In the genomic region with DNA sequence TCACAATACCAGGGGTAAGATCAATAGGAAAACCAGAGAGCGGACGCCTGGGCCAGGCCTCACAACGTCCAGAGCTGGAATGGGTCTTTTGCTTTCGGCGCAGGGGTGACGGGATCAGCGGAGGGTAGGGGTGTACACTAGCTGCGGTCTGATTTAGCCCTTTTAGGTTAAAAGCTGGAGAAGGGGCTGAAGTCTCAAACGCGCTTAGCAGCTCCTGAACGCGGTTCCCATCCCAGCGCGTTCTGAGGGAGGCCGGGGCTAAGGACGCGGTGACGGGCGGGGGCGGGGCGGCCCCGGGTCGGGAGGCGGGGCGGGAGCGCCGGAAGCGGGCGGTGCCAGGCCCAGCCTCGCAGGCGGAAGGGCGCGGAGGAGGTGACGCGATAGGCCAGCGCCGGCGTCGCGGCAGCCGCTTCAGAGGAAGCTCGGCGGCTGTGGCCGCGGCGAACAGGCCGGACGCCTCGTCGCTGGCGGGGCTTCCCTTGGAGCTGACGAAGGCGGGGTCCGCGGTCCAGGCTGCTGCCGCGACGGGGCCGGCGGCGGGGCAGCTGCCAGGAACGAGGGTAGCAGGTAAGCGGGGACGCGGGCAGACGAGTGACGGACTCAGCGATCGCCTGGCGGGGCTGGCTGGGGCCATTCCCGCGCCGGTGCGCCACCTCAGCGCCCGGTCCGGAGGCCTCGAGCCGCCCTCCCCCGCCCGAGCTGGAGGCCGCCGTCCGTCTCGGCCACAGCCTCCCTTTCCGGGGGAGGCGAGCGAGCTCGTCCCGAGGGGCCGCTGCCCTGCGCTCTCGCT, we compare ENCODE assay signal across 1 cellular context.
TF ChIP-seq lines count a peak whose summit lies in the region.

A gene with protein sequence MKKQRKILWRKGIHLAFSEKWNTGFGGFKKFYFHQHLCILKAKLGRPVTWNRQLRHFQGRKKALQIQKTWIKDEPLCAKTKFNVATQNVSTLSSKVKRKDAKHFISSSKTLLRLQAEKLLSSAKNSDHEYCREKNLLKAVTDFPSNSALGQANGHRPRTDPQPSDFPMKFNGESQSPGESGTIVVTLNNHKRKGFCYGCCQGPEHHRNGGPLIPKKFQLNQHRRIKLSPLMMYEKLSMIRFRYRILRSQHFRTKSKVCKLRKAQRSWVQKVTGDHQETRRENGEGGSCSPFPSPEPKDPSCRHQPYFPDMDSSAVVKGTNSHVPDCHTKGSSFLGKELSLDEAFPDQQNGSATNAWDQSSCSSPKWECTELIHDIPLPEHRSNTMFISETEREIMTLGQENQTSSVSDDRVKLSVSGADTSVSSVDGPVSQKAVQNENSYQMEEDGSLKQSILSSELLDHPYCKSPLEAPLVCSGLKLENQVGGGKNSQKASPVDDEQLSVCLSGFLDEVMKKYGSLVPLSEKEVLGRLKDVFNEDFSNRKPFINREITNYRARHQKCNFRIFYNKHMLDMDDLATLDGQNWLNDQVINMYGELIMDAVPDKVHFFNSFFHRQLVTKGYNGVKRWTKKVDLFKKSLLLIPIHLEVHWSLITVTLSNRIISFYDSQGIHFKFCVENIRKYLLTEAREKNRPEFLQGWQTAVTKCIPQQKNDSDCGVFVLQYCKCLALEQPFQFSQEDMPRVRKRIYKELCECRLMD (plus strand): TSS at position 414 of the 790 bp plus-strand sequence. CDS start 17,262 bp downstream, outside the sequence.

TF ChIP-seq in GM23338, 12 proteins besides CTCF, POLR2A, EP300 and RAD21:
- TF ChIP-seq, protein P1, sequence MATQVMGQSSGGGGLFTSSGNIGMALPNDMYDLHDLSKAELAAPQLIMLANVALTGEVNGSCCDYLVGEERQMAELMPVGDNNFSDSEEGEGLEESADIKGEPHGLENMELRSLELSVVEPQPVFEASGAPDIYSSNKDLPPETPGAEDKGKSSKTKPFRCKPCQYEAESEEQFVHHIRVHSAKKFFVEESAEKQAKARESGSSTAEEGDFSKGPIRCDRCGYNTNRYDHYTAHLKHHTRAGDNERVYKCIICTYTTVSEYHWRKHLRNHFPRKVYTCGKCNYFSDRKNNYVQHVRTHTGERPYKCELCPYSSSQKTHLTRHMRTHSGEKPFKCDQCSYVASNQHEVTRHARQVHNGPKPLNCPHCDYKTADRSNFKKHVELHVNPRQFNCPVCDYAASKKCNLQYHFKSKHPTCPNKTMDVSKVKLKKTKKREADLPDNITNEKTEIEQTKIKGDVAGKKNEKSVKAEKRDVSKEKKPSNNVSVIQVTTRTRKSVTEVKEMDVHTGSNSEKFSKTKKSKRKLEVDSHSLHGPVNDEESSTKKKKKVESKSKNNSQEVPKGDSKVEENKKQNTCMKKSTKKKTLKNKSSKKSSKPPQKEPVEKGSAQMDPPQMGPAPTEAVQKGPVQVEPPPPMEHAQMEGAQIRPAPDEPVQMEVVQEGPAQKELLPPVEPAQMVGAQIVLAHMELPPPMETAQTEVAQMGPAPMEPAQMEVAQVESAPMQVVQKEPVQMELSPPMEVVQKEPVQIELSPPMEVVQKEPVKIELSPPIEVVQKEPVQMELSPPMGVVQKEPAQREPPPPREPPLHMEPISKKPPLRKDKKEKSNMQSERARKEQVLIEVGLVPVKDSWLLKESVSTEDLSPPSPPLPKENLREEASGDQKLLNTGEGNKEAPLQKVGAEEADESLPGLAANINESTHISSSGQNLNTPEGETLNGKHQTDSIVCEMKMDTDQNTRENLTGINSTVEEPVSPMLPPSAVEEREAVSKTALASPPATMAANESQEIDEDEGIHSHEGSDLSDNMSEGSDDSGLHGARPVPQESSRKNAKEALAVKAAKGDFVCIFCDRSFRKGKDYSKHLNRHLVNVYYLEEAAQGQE (IDR thresholded peaks at IDR 0.05; ENCODE audit: unreplicated experiment): no peak
- TF ChIP-seq NANOG (IDR thresholded peaks at IDR 0.05; ENCODE audit: borderline replicate concordance): no peak
- TF ChIP-seq ZNF114 (CRISPR knock-in tag; IDR thresholded peaks at IDR 0.05): no peak
- TF ChIP-seq POLR2AphosphoS5 (IDR thresholded peaks at IDR 0.05; ENCODE audit: low read depth): peak; percentile 96
- TF ChIP-seq STAT1 (IDR thresholded peaks at IDR 0.05; ENCODE audit: unreplicated experiment): no peak
- no peak for TF ChIP-seq EZH2phosphoT487 (IDR thresholded peaks at IDR 0.05; ENCODE audit: unreplicated experiment)
- TF ChIP-seq EZH2 (IDR thresholded peaks at IDR 0.05; ENCODE audit: low read depth, unreplicated experiment): no peak
- no peak for TF ChIP-seq JUNB (IDR thresholded peaks at IDR 0.05; ENCODE audit: unreplicated experiment)
- peak; percentile 96 for TF ChIP-seq CREB1 (CRISPR knock-in tag; IDR thresholded peaks at IDR 0.05; ENCODE audit: low read depth)
- TF ChIP-seq, protein P2, sequence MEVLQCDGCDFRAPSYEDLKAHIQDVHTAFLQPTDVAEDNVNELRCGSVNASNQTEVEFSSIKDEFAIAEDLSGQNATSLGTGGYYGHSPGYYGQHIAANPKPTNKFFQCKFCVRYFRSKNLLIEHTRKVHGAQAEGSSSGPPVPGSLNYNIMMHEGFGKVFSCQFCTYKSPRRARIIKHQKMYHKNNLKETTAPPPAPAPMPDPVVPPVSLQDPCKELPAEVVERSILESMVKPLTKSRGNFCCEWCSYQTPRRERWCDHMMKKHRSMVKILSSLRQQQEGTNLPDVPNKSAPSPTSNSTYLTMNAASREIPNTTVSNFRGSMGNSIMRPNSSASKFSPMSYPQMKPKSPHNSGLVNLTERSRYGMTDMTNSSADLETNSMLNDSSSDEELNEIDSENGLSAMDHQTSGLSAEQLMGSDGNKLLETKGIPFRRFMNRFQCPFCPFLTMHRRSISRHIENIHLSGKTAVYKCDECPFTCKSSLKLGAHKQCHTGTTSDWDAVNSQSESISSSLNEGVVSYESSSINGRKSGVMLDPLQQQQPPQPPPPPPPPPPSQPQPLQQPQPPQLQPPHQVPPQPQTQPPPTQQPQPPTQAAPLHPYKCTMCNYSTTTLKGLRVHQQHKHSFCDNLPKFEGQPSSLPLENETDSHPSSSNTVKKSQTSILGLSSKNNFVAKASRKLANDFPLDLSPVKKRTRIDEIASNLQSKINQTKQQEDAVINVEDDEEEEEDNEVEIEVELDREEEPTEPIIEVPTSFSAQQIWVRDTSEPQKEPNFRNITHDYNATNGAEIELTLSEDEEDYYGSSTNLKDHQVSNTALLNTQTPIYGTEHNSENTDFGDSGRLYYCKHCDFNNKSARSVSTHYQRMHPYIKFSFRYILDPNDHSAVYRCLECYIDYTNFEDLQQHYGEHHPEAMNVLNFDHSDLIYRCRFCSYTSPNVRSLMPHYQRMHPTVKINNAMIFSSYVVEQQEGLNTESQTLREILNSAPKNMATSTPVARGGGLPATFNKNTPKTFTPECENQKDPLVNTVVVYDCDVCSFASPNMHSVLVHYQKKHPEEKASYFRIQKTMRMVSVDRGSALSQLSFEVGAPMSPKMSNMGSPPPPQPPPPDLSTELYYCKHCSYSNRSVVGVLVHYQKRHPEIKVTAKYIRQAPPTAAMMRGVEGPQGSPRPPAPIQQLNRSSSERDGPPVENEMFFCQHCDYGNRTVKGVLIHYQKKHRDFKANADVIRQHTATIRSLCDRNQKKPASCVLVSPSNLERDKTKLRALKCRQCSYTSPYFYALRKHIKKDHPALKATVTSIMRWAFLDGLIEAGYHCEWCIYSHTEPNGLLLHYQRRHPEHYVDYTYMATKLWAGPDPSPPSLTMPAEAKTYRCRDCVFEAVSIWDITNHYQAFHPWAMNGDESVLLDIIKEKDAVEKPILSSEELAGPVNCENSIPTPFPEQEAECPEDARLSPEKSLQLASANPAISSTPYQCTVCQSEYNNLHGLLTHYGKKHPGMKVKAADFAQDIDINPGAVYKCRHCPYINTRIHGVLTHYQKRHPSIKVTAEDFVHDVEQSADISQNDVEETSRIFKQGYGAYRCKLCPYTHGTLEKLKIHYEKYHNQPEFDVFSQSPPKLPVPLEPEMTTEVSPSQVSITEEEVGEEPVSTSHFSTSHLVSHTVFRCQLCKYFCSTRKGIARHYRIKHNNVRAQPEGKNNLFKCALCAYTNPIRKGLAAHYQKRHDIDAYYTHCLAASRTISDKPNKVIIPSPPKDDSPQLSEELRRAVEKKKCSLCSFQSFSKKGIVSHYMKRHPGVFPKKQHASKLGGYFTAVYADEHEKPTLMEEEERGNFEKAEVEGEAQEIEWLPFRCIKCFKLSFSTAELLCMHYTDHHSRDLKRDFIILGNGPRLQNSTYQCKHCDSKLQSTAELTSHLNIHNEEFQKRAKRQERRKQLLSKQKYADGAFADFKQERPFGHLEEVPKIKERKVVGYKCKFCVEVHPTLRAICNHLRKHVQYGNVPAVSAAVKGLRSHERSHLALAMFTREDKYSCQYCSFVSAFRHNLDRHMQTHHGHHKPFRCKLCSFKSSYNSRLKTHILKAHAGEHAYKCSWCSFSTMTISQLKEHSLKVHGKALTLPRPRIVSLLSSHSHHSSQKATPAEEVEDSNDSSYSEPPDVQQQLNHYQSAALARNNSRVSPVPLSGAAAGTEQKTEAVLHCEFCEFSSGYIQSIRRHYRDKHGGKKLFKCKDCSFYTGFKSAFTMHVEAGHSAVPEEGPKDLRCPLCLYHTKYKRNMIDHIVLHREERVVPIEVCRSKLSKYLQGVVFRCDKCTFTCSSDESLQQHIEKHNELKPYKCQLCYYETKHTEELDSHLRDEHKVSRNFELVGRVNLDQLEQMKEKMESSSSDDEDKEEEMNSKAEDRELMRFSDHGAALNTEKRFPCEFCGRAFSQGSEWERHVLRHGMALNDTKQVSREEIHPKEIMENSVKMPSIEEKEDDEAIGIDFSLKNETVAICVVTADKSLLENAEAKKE (CRISPR knock-in tag; IDR thresholded peaks at IDR 0.05): no peak
- no peak for TF ChIP-seq ZNF331 (CRISPR knock-in tag; IDR thresholded peaks at IDR 0.05; ENCODE audit: low read depth)
- TF ChIP-seq, protein P3, sequence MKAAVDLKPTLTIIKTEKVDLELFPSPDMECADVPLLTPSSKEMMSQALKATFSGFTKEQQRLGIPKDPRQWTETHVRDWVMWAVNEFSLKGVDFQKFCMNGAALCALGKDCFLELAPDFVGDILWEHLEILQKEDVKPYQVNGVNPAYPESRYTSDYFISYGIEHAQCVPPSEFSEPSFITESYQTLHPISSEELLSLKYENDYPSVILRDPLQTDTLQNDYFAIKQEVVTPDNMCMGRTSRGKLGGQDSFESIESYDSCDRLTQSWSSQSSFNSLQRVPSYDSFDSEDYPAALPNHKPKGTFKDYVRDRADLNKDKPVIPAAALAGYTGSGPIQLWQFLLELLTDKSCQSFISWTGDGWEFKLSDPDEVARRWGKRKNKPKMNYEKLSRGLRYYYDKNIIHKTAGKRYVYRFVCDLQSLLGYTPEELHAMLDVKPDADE (IDR thresholded peaks at IDR 0.05): peak; percentile 70; the same call in 1 of the 2 replicates
TF ChIP-seq in GM23338: peak in this region for 3.
